9 cellular contexts compared by ENCODE assay signal in the genomic region with DNA sequence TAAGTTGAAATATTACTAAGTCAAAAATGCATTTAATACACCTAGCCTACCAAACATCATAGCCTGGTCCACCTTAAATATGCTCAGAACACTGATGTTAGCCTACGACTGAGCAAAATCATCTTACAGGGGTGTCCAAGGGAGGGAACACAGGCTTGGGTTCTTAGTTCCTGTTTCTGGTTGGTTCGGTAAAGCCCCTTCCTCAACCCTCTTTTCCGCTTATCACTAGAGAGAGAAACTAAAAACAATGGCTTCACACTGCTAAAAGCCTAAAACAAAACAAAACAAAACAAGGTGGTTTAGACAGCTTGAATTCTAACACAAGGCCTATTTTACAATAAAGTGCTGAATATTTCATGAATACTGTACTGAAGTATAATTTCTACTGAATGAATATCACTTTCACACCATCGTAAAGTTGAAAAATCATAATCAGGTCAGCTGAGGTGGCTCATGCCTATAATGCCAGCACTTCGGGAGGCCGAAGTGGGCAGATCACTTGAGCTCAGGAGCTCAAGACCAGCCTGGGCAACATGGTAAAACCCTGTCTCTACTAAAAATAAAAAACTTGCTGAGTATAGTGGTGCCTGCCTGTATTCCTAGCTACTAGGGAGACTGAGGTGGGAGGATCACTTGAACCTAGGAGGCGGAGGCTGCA.
A peak's percentile ranks its signal among the peaks of the same experiment; 100 is the strongest.
DNase-seq lines count a peak whose midpoint lies in the region; ATAC-seq, FAIRE-seq and TF ChIP-seq lines count a peak whose summit lies in the region.
"Had no signal": no experiment of that assay in that cellular context is flagged by ENCODE, and none has a peak within 500 bp of the region (broad histone marks: within the 10 kb centered on the region; RNA-seq: fewer than 3 reads in every experiment).

No MANE protein-coding gene starts in this region.

- peaks cover 2% of the 10 kb centered on the region for H3K36me3 Mint-ChIP-seq in astrocyte (ENCODE audit: low read depth, unreplicated experiment)

- peaks cover 17% of the 10 kb centered on the region for H3K4me1 ChIP-seq in astrocyte (ENCODE audit: insufficient read depth, low read length)

- no peaks in the 10 kb centered on the region for H3K27me3 ChIP-seq in GM06990 (replicated peaks; ENCODE audit: control insufficient read depth, insufficient read depth, low read length)
- H3K27me3 ChIP-seq in astrocyte (ENCODE audit: insufficient read depth, low read length): no peaks in the 10 kb centered on the region

- no peaks in the 10 kb centered on the region for H3K9me3 ChIP-seq in astrocyte (ENCODE audit: insufficient read depth, low read depth, low read length)

- H3K4me3 ChIP-seq in GM06990 (replicated peaks; ENCODE audit: low read depth, low read length) (peak overlapping the region; percentile 28), astrocyte (ENCODE audit: insufficient read depth, low read depth, low read length) (no peak overlapping the region)

- no peaks in the 10 kb centered on the region for H3K9me3 Mint-ChIP-seq in astrocyte (ENCODE audit: unreplicated experiment)

- H3K4me3 Mint-ChIP-seq in astrocyte (ENCODE audit: unreplicated experiment): no peak overlapping the region

- no peak overlapping the region for H3K27ac Mint-ChIP-seq in astrocyte (ENCODE audit: unreplicated experiment)

- no peaks in the 10 kb centered on the region for H3K27me3 Mint-ChIP-seq in astrocyte (ENCODE audit: low read depth, unreplicated experiment)

- TF ChIP-seq CTCF in GM06990 (IDR thresholded peaks at IDR 0.05; ENCODE audit: insufficient read depth, low read length, poor library complexity, severe bottlenecking): no peak
- TF ChIP-seq CTCF in astrocyte (IDR thresholded peaks at IDR 0.05; ENCODE audit: insufficient read depth, low read depth, low read length): no peak
- no peak for TF ChIP-seq CTCF in RWPE1 (conservative IDR thresholded peaks at IDR 0.05; ENCODE audit: low read depth)

- H2AFZ ChIP-seq in astrocyte (ENCODE audit: low read depth, low read length): no peak overlapping the region

- POLR2A ChIA-PET in RWPE1 (lab: Yijun Ruan, JAX; ENCODE audit: low non-redundant PET): no interaction called here

- peaks cover 9% of the 10 kb centered on the region for H4K20me1 ChIP-seq in astrocyte (ENCODE audit: insufficient read depth, low read length)

- peaks cover 6% of the 10 kb centered on the region for H3K79me2 ChIP-seq in astrocyte (ENCODE audit: insufficient read depth, low read length)

- no peak overlapping the region for H3K9ac ChIP-seq in astrocyte (ENCODE audit: low read length)

- H3K36me3 ChIP-seq in GM06990 (ENCODE audit: control insufficient read depth, insufficient read depth, low read length) (no peaks in the 10 kb centered on the region), astrocyte (ENCODE audit: insufficient read depth, low read length) (no peaks in the 10 kb centered on the region)

- CTCF ChIA-PET in RWPE1 (lab: Yijun Ruan, JAX): no interaction called here

- H3K27ac ChIP-seq in astrocyte (ENCODE audit: low read depth, low read length) (no peak overlapping the region), RWPE1 (no peak overlapping the region)

- H3K4me2 ChIP-seq in astrocyte (ENCODE audit: low read length): no peak overlapping the region

- peak; percentile 69 for FAIRE-seq in astrocyte (lab: Jason Lieb, UNC)

- DNase-seq in GM06990 (ENCODE audit: extremely low read depth, insufficient read length) (peak; percentile 26), astrocyte (ENCODE audit: low read depth) (no peak), RKO (ENCODE audit: low spot score) (no peak), RWPE1 (ENCODE audit: low spot score) (no peak), putamen (ENCODE audit: low spot score) (no peak), iPS-NIHi7 (ENCODE audit: extremely low spot score) (no peak)
- DNase-seq: NCI-H1105 treated with DMSO at 0.1 percent for 48 hours had no signal

- ATAC-seq in GM19395 (IDR thresholded peaks at IDR 0.05; ENCODE audit: unreplicated experiment): peak; percentile 97
- ATAC-seq in HG03135 (IDR thresholded peaks at IDR 0.05; ENCODE audit: unreplicated experiment): peak; percentile 92

- peaks cover 24% of the 10 kb centered on the region for H3K4me1 Mint-ChIP-seq in astrocyte (ENCODE audit: low read depth, unreplicated experiment)
